In the genomic region with DNA sequence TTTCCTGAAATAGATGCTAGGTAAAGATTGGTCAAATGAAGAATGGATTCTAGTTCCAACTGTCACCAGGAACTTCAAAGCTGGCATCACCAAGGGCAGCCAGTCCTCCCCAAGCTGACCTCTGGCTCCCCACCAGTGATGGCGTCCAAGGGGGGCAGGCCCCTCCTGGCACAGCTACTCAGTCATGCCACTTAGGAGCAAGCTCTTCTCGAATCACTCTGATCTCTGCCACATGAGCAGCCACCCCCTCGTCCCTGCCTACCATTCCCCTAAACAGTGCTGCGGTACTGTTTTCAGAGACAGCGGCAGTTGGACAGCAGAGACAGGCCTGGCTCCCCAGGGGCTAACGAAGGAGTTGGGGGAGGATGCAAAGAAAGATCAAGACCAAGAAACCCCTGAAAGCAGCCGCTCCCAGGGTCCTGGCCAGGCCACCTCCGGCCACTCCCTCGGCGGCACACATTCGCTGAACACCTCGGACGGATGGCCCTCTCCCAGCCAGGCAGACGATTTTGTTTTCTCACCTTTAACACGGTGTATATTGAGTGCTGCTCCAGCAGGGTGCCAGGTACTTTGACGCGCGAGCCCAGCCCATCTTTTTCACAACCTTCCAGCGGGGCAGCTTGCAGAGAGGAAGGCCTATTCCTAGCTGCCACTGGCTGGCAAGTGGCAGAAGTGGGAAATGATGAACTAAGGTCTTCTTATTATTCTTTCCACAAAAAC, we compare ENCODE assay signal across 31 cellular contexts. TPM values are rescaled to one million over a fixed set of nuclear protein-coding genes. Genes with fewer than 3 reads are reported as not detected.
DNase-seq lines count a peak whose midpoint lies in the region; ATAC-seq and TF ChIP-seq lines count a peak whose summit lies in the region.
"Had no signal": no experiment of that assay in that cellular context is flagged by ENCODE, and none has a peak within 500 bp of the region (broad histone marks: within the 10 kb centered on the region; RNA-seq: fewer than 3 reads in every experiment).

No MANE protein-coding gene starts in this region.

- H3K4me1 Mint-ChIP-seq in CD4-positive, alpha-beta T cell (ENCODE audit: low read depth), result peaks cover 27% of the 10 kb centered on the region
- H3K4me1 Mint-ChIP-seq in GM23338 (peaks cover 13% of the 10 kb centered on the region), chondrocyte (ENCODE audit: low read depth) (peaks cover 4% of the 10 kb centered on the region), neural progenitor cell (peaks cover 6% of the 10 kb centered on the region)

- peaks cover 44% of the 10 kb centered on the region for H3K36me3 Mint-ChIP-seq in CD4-positive, alpha-beta T cell (ENCODE audit: low read depth)
- H3K36me3 Mint-ChIP-seq in GM23338 (ENCODE audit: low read depth), result no peaks in the 10 kb centered on the region
- H3K36me3 Mint-ChIP-seq in chondrocyte (ENCODE audit: low read depth), result peaks cover 2% of the 10 kb centered on the region
- no peaks in the 10 kb centered on the region for H3K36me3 Mint-ChIP-seq in neural progenitor cell
- H3K36me3 Mint-ChIP-seq: activated CD4-positive, alpha-beta memory T cell treated with anti-CD3 and anti-CD28 coated beads for 36 hours; activated naive CD4-positive, alpha-beta T cell treated with anti-CD3 and anti-CD28 coated beads, Interleukin-2, amount 50 U/mL, for 72 hours had no signal

- H3K4me3 ChIP-seq in GM23338, result no peak overlapping the region
- no peak overlapping the region for H3K4me3 ChIP-seq in neural progenitor cell
- H3K4me3 ChIP-seq: gastrocnemius medialis, left lung, psoas muscle, sigmoid colon had no signal

- ATAC-seq in CD4-positive, alpha-beta T cell (ENCODE audit: poor library complexity), result no peak
- ATAC-seq in GM23338 (peak; percentile 70), GM21423 (IDR thresholded peaks at IDR 0.05; ENCODE audit: unreplicated experiment) (no peak)
- no peak for ATAC-seq in stimulated activated naive CD8-positive, alpha-beta T cell treated with anti-CD3 and anti-CD28 coated beads, Interleukin-15, Interleukin-2, amounts not matched to agents 100 U/mL and 50 U/mL, for 24 hours
- ATAC-seq: activated naive CD4-positive, alpha-beta T cell treated with anti-CD3 and anti-CD28 coated beads, Interleukin-2, amount 50 U/mL, for 72 hours; gastrocnemius medialis; left lung; Panc1; psoas muscle had no signal

- POLR2A ChIA-PET in CD4-positive, alpha-beta T cell (lab: Charles Lee), result interaction anchor here (0.8 kb wide), 1 partner anchor 210 kb away, joined by 4 read pairs; no protein-coding TSS in a partner anchor

- H3F3A ChIP-seq in GM23338 (replicated peaks; ENCODE audit: low read depth), result no peaks in the 10 kb centered on the region
- H3F3A ChIP-seq in neural progenitor cell (ENCODE audit: low read depth), result no peaks in the 10 kb centered on the region

- DNase-seq in CD4-positive, alpha-beta T cell, result no peak
- DNase-seq in GM23338 (ENCODE audit: low spot score), result no peak
- peak; percentile 78 for DNase-seq in chondrocyte (ENCODE audit: low spot score)
- no peak for DNase-seq in neural progenitor cell (ENCODE audit: low spot score)
- no peak for DNase-seq in activated CD8-positive, alpha-beta memory T cell treated with anti-CD3 and anti-CD28 coated beads, Interleukin-2, amount 50 U/mL, for 4 hours
- DNase-seq in stimulated activated naive CD8-positive, alpha-beta T cell treated with anti-CD3 and anti-CD28 coated beads, Interleukin-15, Interleukin-2, amounts not matched to agents 100 U/mL and 50 U/mL, for 24 hours, result no peak
- DNase-seq: activated CD4-positive, alpha-beta memory T cell treated with anti-CD3 and anti-CD28 coated beads for 36 hours; activated CD4-positive, alpha-beta T cell treated with anti-CD3 and anti-CD28 coated beads for 1 hour; C1 segment of cervical spinal cord; Caco-2; DND-41; gastrocnemius medialis; HFFc6; hippocampal formation; Kasumi-1; mesendoderm; MV-4-11; NCI-H1436 treated with DMSO at 0.1 percent for 48 hours; NCI-H2081 treated with DMSO at 0.1 percent for 48 hours; NCI-H526 treated with DMSO at 0.1 percent for 48 hours; psoas muscle; SHP77 treated with DMSO at 0.1 percent for 48 hours; sigmoid colon; stimulated activated CD4-positive, alpha-beta T cell treated with anti-CD3 and anti-CD28 coated beads, Interleukin-4, amount 100 ng/mL, for 1 hour; trophoblast cell had no signal

- H3K27ac Mint-ChIP-seq in CD4-positive, alpha-beta T cell, result peak overlapping the region; percentile 62
- no peak overlapping the region for H3K27ac Mint-ChIP-seq in GM23338
- H3K27ac Mint-ChIP-seq in chondrocyte (ENCODE audit: unreplicated experiment), result no peak overlapping the region
- peak overlapping the region; percentile 42 for H3K27ac Mint-ChIP-seq in neural progenitor cell
- H3K27ac Mint-ChIP-seq: activated CD4-positive, alpha-beta memory T cell treated with anti-CD3 and anti-CD28 coated beads for 36 hours; activated T-helper 2 cell treated with anti-CD3 and anti-CD28 coated beads, Interferon-gamma antibody, Interleukin-2, Interleukin-4, amounts not matched to agents 10 μg/mL and 5 μg/mL and 100 μg/mL, durations not matched to agents 14 hours and 24 hours and 36 hours; HFFc6 had no signal

- no peak overlapping the region for H3K4me3 Mint-ChIP-seq in CD4-positive, alpha-beta T cell
- H3K4me3 Mint-ChIP-seq in GM23338 (no peak overlapping the region; the same call in 2 of the 3 replicates), chondrocyte (ENCODE audit: unreplicated experiment) (no peak overlapping the region), neural progenitor cell (peak overlapping the region; percentile 38)
- H3K4me3 Mint-ChIP-seq: activated CD4-positive, alpha-beta memory T cell treated with anti-CD3 and anti-CD28 coated beads for 36 hours; HFFc6; immature natural killer cell had no signal

- H3K27me3 Mint-ChIP-seq in CD4-positive, alpha-beta T cell, result no peaks in the 10 kb centered on the region
- peaks cover 8% of the 10 kb centered on the region for H3K27me3 Mint-ChIP-seq in GM23338 (ENCODE audit: insufficient read depth, low read depth, poor library complexity)
- no peaks in the 10 kb centered on the region for H3K27me3 Mint-ChIP-seq in chondrocyte (ENCODE audit: low read depth)
- peaks cover 2% of the 10 kb centered on the region for H3K27me3 Mint-ChIP-seq in neural progenitor cell (ENCODE audit: insufficient read depth, low read depth)
- H3K27me3 Mint-ChIP-seq: activated CD4-positive, alpha-beta memory T cell treated with anti-CD3 and anti-CD28 coated beads for 36 hours had no signal

- no peaks in the 10 kb centered on the region for H3K36me3 ChIP-seq in GM23338 (ENCODE audit: insufficient read depth)
- H3K36me3 ChIP-seq in neural progenitor cell, result no peaks in the 10 kb centered on the region
- H3K36me3 ChIP-seq: gastrocnemius medialis had no signal

- H2AFZ ChIP-seq in GM23338 (no peak overlapping the region), neural progenitor cell (replicated peaks) (no peak overlapping the region)

- no peaks in the 10 kb centered on the region for H3K27me3 ChIP-seq in CD4-positive, alpha-beta T cell (ENCODE audit: control insufficient read depth, insufficient read depth, low read length)
- no peaks in the 10 kb centered on the region for H3K27me3 ChIP-seq in GM23338 (ENCODE audit: insufficient read depth)
- no peaks in the 10 kb centered on the region for H3K27me3 ChIP-seq in neural progenitor cell
- H3K27me3 ChIP-seq: gastrocnemius medialis, left lung, sigmoid colon had no signal

- no peaks in the 10 kb centered on the region for H3K9me3 Mint-ChIP-seq in CD4-positive, alpha-beta T cell
- H3K9me3 Mint-ChIP-seq in GM23338, result no peaks in the 10 kb centered on the region
- no peaks in the 10 kb centered on the region for H3K9me3 Mint-ChIP-seq in chondrocyte (ENCODE audit: low read depth)
- H3K9me3 Mint-ChIP-seq in neural progenitor cell, result no peaks in the 10 kb centered on the region
- H3K9me3 Mint-ChIP-seq: activated CD4-positive, alpha-beta memory T cell treated with anti-CD3 and anti-CD28 coated beads for 36 hours; activated naive CD4-positive, alpha-beta T cell treated with anti-CD3 and anti-CD28 coated beads, Interleukin-2, amount 50 U/mL, for 72 hours; activated T-helper 2 cell treated with anti-CD3 and anti-CD28 coated beads, Interferon-gamma antibody, Interleukin-2, Interleukin-4, amounts not matched to agents 10 μg/mL and 5 μg/mL and 100 μg/mL, durations not matched to agents 14 hours and 24 hours and 36 hours; HFFc6; immature natural killer cell had no signal

- no peaks in the 10 kb centered on the region for H3K4me1 ChIP-seq in GM23338 (ENCODE audit: insufficient read depth)
- H3K4me1 ChIP-seq in neural progenitor cell, result peaks cover 6% of the 10 kb centered on the region
- H3K4me1 ChIP-seq: Caco-2, gastrocnemius medialis, psoas muscle, sigmoid colon had no signal

- CTCF ChIA-PET in CD4-positive, alpha-beta T cell (lab: Charles Lee), result interaction anchor here (0.9 kb wide), 1 partner anchor 15 kb away, joined by 3 read pairs; no protein-coding TSS in a partner anchor

- no peaks in the 10 kb centered on the region for H4K20me1 ChIP-seq in GM23338 (replicated peaks; ENCODE audit: insufficient read depth)
- no peaks in the 10 kb centered on the region for H4K20me1 ChIP-seq in neural progenitor cell (ENCODE audit: low read depth)

- intact Hi-C loops in CD4-positive, alpha-beta T cell (cut with DNase I, micrococcal nuclease), result no loop called here

- H3K4me2 ChIP-seq in GM23338 (no peak overlapping the region), neural progenitor cell (no peak overlapping the region)

- no peaks in the 10 kb centered on the region for H3K9me3 ChIP-seq in CD4-positive, alpha-beta T cell (ENCODE audit: control insufficient read depth, low read length)
- no peaks in the 10 kb centered on the region for H3K9me3 ChIP-seq in neural progenitor cell (ENCODE audit: low read depth)
- H3K9me3 ChIP-seq: Caco-2, gastrocnemius medialis, left lung, psoas muscle, sigmoid colon had no signal

- no peaks in the 10 kb centered on the region for H3K9me2 ChIP-seq in GM23338 (ENCODE audit: insufficient read depth)

- no peak for TF ChIP-seq CTCF in CD4-positive, alpha-beta T cell (IDR thresholded peaks at IDR 0.05)
- TF ChIP-seq CTCF in GM23338 (conservative IDR thresholded peaks at IDR 0.05; ENCODE audit: low read depth in 2 of 2) (no peak), chondrocyte (IDR thresholded peaks at IDR 0.05) (no peak), neural progenitor cell (IDR thresholded peaks at IDR 0.05) (no peak)

- no peak overlapping the region for H3K9ac ChIP-seq in neural progenitor cell

- H3K79me2 ChIP-seq in GM23338 (replicated peaks; ENCODE audit: insufficient read depth), result no peaks in the 10 kb centered on the region
- no peaks in the 10 kb centered on the region for H3K79me2 ChIP-seq in neural progenitor cell (ENCODE audit: low read depth)

- H3K27ac ChIP-seq in CD4-positive, alpha-beta T cell (ENCODE audit: low read depth, low read length), result no peak overlapping the region
- no peak overlapping the region for H3K27ac ChIP-seq in GM23338 (ENCODE audit: low read depth)
- H3K27ac ChIP-seq in neural progenitor cell, result no peak overlapping the region
- H3K27ac ChIP-seq: gastrocnemius medialis, left lung, psoas muscle, sigmoid colon had no signal

RNA-seq across cellular contexts. Expression of gene ARL6IP4, which starts 47.4 kb away (rescaled TPM):
- total RNA-seq in CD4-positive, alpha-beta T cell, result 100 to 1,000 TPM; 140 to 142 TPM
- 68.7 and 85.5 TPM in 2 replicates for total RNA-seq in GM23338 (2014; rRNA removed; shearing (Covaris generic))
- 169 and 176 TPM in 2 replicates for polyA plus RNA-seq in GM23338 (2016; fragmentation: Nextera tagmentation; extraction: Ambion mirVana)
- total RNA-seq in chondrocyte (145 to 165 TPM (median 146 TPM) in 3 replicates), neural progenitor cell (ENCODE audit: low replicate concordance) (83.8 and 143 TPM in 2 replicates)

RNA-seq across cellular contexts. Expression of gene OGFOD2, which starts 52.8 kb away (rescaled TPM):
- total RNA-seq in CD4-positive, alpha-beta T cell, result 10 to 100 TPM; 12.0 to 14.9 TPM
- 11.6 and 16.1 TPM in 2 replicates for total RNA-seq in GM23338 (2014; rRNA removed; shearing (Covaris generic))
- polyA plus RNA-seq in GM23338 (2016; fragmentation: Nextera tagmentation; extraction: Ambion mirVana), result 13.1 and 14.3 TPM in 2 replicates
- total RNA-seq in chondrocyte, result 12.0 to 13.7 TPM (median 13.5 TPM) in 3 replicates
- 9.9 and 20.6 TPM in 2 replicates for total RNA-seq in neural progenitor cell (ENCODE audit: low replicate concordance)

Comparison
In these comparisons a context has a peak if more than half of its experiments do, and no peak if none do; other contexts are left out.
1. H3K27ac Mint-ChIP-seq: peak in CD4-positive, alpha-beta T cell (single experiment) and neural progenitor cell (single experiment); none in GM23338 (single experiment) and chondrocyte (single experiment).